Comparison of ENCODE assay signal across 25 cellular contexts in the genomic region with DNA sequence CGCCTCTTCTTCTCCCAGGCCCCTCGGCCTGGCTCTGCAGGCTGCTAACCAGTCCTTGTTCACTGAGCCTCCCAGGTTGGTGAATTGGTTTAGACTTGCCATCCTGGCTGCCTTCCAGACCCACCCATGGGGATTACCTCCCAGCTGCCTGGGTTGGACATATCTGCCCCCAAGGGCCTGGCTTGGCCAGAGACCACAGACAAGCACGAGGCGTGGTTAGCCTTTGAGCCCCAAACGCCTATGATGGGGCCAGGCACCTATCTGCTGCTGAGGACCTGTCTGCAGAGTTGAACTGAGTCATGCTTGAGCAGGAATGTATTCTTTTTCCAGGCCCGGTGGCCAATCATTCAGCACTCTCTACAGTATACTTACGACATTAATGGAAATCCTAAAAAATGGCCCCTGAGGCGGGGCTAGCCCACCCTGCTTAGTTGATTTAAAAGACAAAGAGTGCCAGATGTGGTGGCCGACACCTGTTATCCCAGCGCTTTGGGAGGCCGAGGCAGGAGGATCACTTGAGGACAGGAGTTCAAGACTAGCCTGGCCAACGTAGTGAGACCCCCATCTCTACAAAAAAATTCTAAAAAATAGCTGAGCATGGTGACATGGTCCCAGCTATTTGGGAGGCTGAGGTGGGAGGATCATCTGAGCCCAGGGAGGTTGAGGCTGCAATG.
DNase-seq lines count a peak whose midpoint lies in the region; ATAC-seq and TF ChIP-seq lines count a peak whose summit lies in the region.
"Had no signal": no experiment of that assay in that cellular context is flagged by ENCODE, and none has a peak within 500 bp of the region (broad histone marks: within the 10 kb centered on the region; RNA-seq: fewer than 3 reads in every experiment).

No MANE protein-coding gene starts in this region.

- no peak for DNase-seq in stimulated activated naive CD8-positive, alpha-beta T cell treated with anti-CD3 and anti-CD28 coated beads, Interleukin-15, Interleukin-2, amounts not matched to agents 100 U/mL and 50 U/mL, for 24 hours
- DNase-seq in stimulated activated naive CD8-positive, alpha-beta T cell treated with anti-CD3 and anti-CD28 coated beads, Interleukin-15, amount 100 ng/mL, for 72 hours: no peak
- peak; percentile 32 to 65 for DNase-seq in SJSA1 (ENCODE audit: low read depth in 1 of 2, low spot score in 2 of 2)
- no peak for DNase-seq in spleen
- no peak for DNase-seq in amniotic stem cell (lab: John Stamatoyannopoulos, UW)
- DNase-seq in esophagus muscularis mucosa (ENCODE audit: extremely low spot score): no peak
- no peak for DNase-seq in NCI-H1436 treated with DMSO at 0.1 percent for 48 hours (lab: John Stamatoyannopoulos, UW)
- DNase-seq: activated CD4-positive, alpha-beta T cell treated with anti-CD3 and anti-CD28 coated beads, Interleukin-2, amount 50 U/mL, for 4 hours; activated T-cell treated with anti-CD3 and anti-CD28 coated beads for 4 hours; amygdala; central memory CD4-positive, alpha-beta T cell; GOT3; kidney glomerular epithelial cell; mesendoderm; NCI-H1417; NCI-H2107; NCI-H524; posterior cingulate gyrus; T-helper 17 cell had no signal

- WGBS in gastroesophageal sphincter (ENCODE audit: low coverage in 1 of 2), 2 donors: 89 to 100% methylated on average over 2 to 3 of the region's 12 CpGs
- WGBS in spleen, 5 donors: 88 to 90% (median 89%) methylated on average over 10 to 12 of the region's 12 CpGs
- 91% methylated on average over 11 of the region's 12 CpGs for WGBS in esophagus muscularis mucosa

- no peaks in the 10 kb centered on the region for H3K27me3 ChIP-seq in SJSA1 (replicated peaks)
- no peaks in the 10 kb centered on the region for H3K27me3 ChIP-seq in gastroesophageal sphincter
- H3K27me3 ChIP-seq in spleen (replicated peaks in 1 of 7): no peaks in the 10 kb centered on the region
- no peaks in the 10 kb centered on the region for H3K27me3 ChIP-seq in esophagus muscularis mucosa

- intact Hi-C loops in spleen (cut with DNase I; ENCODE audit: low total_unique reads) (no loop called here), esophagus muscularis mucosa (cut with DNase I) (no loop called here)

- no peaks in the 10 kb centered on the region for H3K27me3 Mint-ChIP-seq in stimulated activated naive CD8-positive, alpha-beta T cell treated with anti-CD3 and anti-CD28 coated beads, Interleukin-15, amount 100 ng/mL, for 72 hours

- H3K9me3 ChIP-seq in SJSA1 (replicated peaks) (no peaks in the 10 kb centered on the region), gastroesophageal sphincter (no peaks in the 10 kb centered on the region), spleen (no peaks in the 10 kb centered on the region), esophagus muscularis mucosa (no peaks in the 10 kb centered on the region)
- H3K9me3 ChIP-seq: thoracic aorta had no signal

- H3K36me3 ChIP-seq in SJSA1 (no peaks in the 10 kb centered on the region), gastroesophageal sphincter (no peaks in the 10 kb centered on the region), spleen (no peaks in the 10 kb centered on the region), esophagus muscularis mucosa (no peaks in the 10 kb centered on the region)
- H3K36me3 ChIP-seq: thoracic aorta had no signal

- H3K4me1 ChIP-seq in SJSA1 (replicated peaks) (peaks cover 28% of the 10 kb centered on the region), gastroesophageal sphincter (peaks cover 0 to 30% (median 0%) of the 10 kb centered on the region in 3 donors), spleen (no peaks in the 10 kb centered on the region), esophagus muscularis mucosa (peaks cover 0 to 26% (median 20%) of the 10 kb centered on the region in 4 donors)

- H3K9me3 Mint-ChIP-seq in stimulated activated naive CD8-positive, alpha-beta T cell treated with anti-CD3 and anti-CD28 coated beads, Interleukin-15, amount 100 ng/mL, for 72 hours: no peaks in the 10 kb centered on the region
- H3K9me3 Mint-ChIP-seq: natural killer cell treated with Interleukin-12 subunit alpha and Interleukin-12 subunit beta and Interleukin-15 and Interleukin-18, amount 100 ng/mL, for 72 hours; stimulated activated effector memory CD8-positive, alpha-beta T cell treated with anti-CD3 and anti-CD28 coated beads, Interleukin-12 subunit alpha, Interleukin-12 subunit beta, amount 100 ng/mL, for 72 hours had no signal

- no peak for TF ChIP-seq CTCF in gastroesophageal sphincter (IDR thresholded peaks at IDR 0.05)
- TF ChIP-seq CTCF in spleen (IDR thresholded peaks at IDR 0.05 in 8 of 11, conservative IDR thresholded peaks at IDR 0.05 in 3 of 11): no peak
- TF ChIP-seq CTCF in esophagus muscularis mucosa (IDR thresholded peaks at IDR 0.05): no peak

- H3K27ac ChIP-seq in SJSA1: no peak overlapping the region
- no peak overlapping the region for H3K27ac ChIP-seq in gastroesophageal sphincter
- H3K27ac ChIP-seq in spleen: no peak overlapping the region
- no peak overlapping the region for H3K27ac ChIP-seq in esophagus muscularis mucosa (replicated peaks in 1 of 4)
- H3K27ac ChIP-seq: C4-2B had no signal

- H3K4me1 Mint-ChIP-seq in stimulated activated naive CD8-positive, alpha-beta T cell treated with anti-CD3 and anti-CD28 coated beads, Interleukin-15, amount 100 ng/mL, for 72 hours: peaks cover 15% of the 10 kb centered on the region
- H3K4me1 Mint-ChIP-seq: stimulated activated effector memory CD8-positive, alpha-beta T cell treated with anti-CD3 and anti-CD28 coated beads, Interleukin-12 subunit alpha, Interleukin-12 subunit beta, amount 100 ng/mL, for 72 hours; T-helper 17 cell had no signal

- no peak overlapping the region for H3K4me3 Mint-ChIP-seq in stimulated activated naive CD8-positive, alpha-beta T cell treated with anti-CD3 and anti-CD28 coated beads, Interleukin-15, amount 100 ng/mL, for 72 hours
- H3K4me3 Mint-ChIP-seq: natural killer cell treated with Interleukin-12 subunit alpha and Interleukin-12 subunit beta and Interleukin-15 and Interleukin-18, amount 100 ng/mL, for 72 hours; stimulated activated effector memory CD8-positive, alpha-beta T cell treated with anti-CD3 and anti-CD28 coated beads, Interleukin-12 subunit alpha, Interleukin-12 subunit beta, amount 100 ng/mL, for 72 hours; T-helper 17 cell had no signal

- no peak overlapping the region for H3K27ac Mint-ChIP-seq in stimulated activated naive CD8-positive, alpha-beta T cell treated with anti-CD3 and anti-CD28 coated beads, Interleukin-15, amount 100 ng/mL, for 72 hours
- H3K27ac Mint-ChIP-seq: natural killer cell treated with Interleukin-12 subunit alpha and Interleukin-12 subunit beta and Interleukin-15 and Interleukin-18, amount 100 ng/mL, for 72 hours; stimulated activated effector memory CD8-positive, alpha-beta T cell treated with anti-CD3 and anti-CD28 coated beads, Interleukin-12 subunit alpha, Interleukin-12 subunit beta, amount 100 ng/mL, for 72 hours; T-helper 17 cell had no signal

- H3K4me3 ChIP-seq in SJSA1 (no peak overlapping the region), gastroesophageal sphincter (no peak overlapping the region), spleen (no peak overlapping the region), esophagus muscularis mucosa (no peak overlapping the region)

- TF ChIP-seq EP300 in gastroesophageal sphincter (IDR thresholded peaks at IDR 0.05): no peak
- TF ChIP-seq EP300 in esophagus muscularis mucosa (IDR thresholded peaks at IDR 0.05): no peak

- TF ChIP-seq POLR2A in gastroesophageal sphincter (IDR thresholded peaks at IDR 0.05): no peak
- no peak for TF ChIP-seq POLR2A in spleen (IDR thresholded peaks at IDR 0.05)
- no peak for TF ChIP-seq POLR2A in esophagus muscularis mucosa (IDR thresholded peaks at IDR 0.05; ENCODE audit: low read depth)

- ATAC-seq in stimulated activated naive CD8-positive, alpha-beta T cell treated with anti-CD3 and anti-CD28 coated beads, Interleukin-15, Interleukin-2, amounts not matched to agents 100 U/mL and 50 U/mL, for 24 hours: peak; percentile 28
- no peak for ATAC-seq in stimulated activated naive CD8-positive, alpha-beta T cell treated with anti-CD3 and anti-CD28 coated beads, Interleukin-15, amount 100 ng/mL, for 72 hours
- ATAC-seq in gastroesophageal sphincter: peak; percentile 13
- ATAC-seq: natural killer cell treated with Interleukin-12 subunit alpha and Interleukin-12 subunit beta and Interleukin-15 and Interleukin-18, amount 100 ng/mL, for 72 hours; sciatic nerve; T-helper 17 cell had no signal

Comparison
In these comparisons a context has a peak if more than half of its experiments do, and no peak if none do; other contexts are left out.
1. DNase-seq: peak in SJSA1 (2 of 2); none in stimulated activated naive CD8-positive, alpha-beta T cell treated with anti-CD3 and anti-CD28 coated beads, Interleukin-15, Interleukin-2, amounts not matched to agents 100 U/mL and 50 U/mL, for 24 hours (single experiment), stimulated activated naive CD8-positive, alpha-beta T cell treated with anti-CD3 and anti-CD28 coated beads, Interleukin-15, amount 100 ng/mL, for 72 hours (0 of 2), spleen (single experiment), amniotic stem cell (single experiment), esophagus muscularis mucosa (single experiment) and NCI-H1436 treated with DMSO at 0.1 percent for 48 hours (single experiment).